ENCODE assay signal across 8 cellular contexts in genomic region chr6:117548797-117549301, GRCh38. TPM values are rescaled to one million over a fixed set of nuclear protein-coding genes. Genes with fewer than 3 reads are reported as not detected.
DNase-seq lines count a peak whose midpoint lies in the region; ATAC-seq lines count a peak whose summit lies in the region.

No MANE protein-coding gene starts in this region.

- H3K4me2 ChIP-seq in BLaER1, result peak overlapping the region; percentile 30

- no peaks in the 10 kb centered on the region for H4K20me1 ChIP-seq in BLaER1

- H3K27ac ChIP-seq in BLaER1, result no peak overlapping the region

- DNase-seq in activated T-cell treated with anti-CD3 and anti-CD28 coated beads, Interleukin-2, amount 50 U/mL, for 4 hours, result no peak
- DNase-seq in left kidney (ENCODE audit: low read depth, low spot score) (peak; percentile 45), NCI-H2081 treated with DMSO at 0.1 percent for 48 hours (lab: John Stamatoyannopoulos, UW) (no peak)

- ATAC-seq in HG03342 (IDR thresholded peaks at IDR 0.05; ENCODE audit: unreplicated experiment) (peak; percentile 41), HG03108 (IDR thresholded peaks at IDR 0.05; ENCODE audit: unreplicated experiment) (no peak), GM21825 (IDR thresholded peaks at IDR 0.05; ENCODE audit: unreplicated experiment) (no peak), GM19324 (IDR thresholded peaks at IDR 0.05; ENCODE audit: low FRiP score, unreplicated experiment) (no peak)
- ATAC-seq in activated T-cell treated with anti-CD3 and anti-CD28 coated beads, Interleukin-2, amount 50 U/mL, for 4 hours, result peak; percentile 66 to 72

- peaks cover 39% of the 10 kb centered on the region for H3K4me1 Mint-ChIP-seq in activated T-cell treated with anti-CD3 and anti-CD28 coated beads, Interleukin-2, amount 50 U/mL, for 4 hours (ENCODE audit: low read depth)

- peaks cover 6% of the 10 kb centered on the region for H3K9me3 ChIP-seq in BLaER1

- H3K4me3 ChIP-seq in BLaER1, result no peak overlapping the region

- H3K36me3 ChIP-seq in BLaER1, result no peaks in the 10 kb centered on the region

- H3K9me3 Mint-ChIP-seq in activated T-cell treated with anti-CD3 and anti-CD28 coated beads, Interleukin-2, amount 50 U/mL, for 4 hours, result no peaks in the 10 kb centered on the region

- no peak overlapping the region for H3K9ac ChIP-seq in BLaER1

- peaks cover 2% of the 10 kb centered on the region for H3K27me3 Mint-ChIP-seq in activated T-cell treated with anti-CD3 and anti-CD28 coated beads, Interleukin-2, amount 50 U/mL, for 4 hours (ENCODE audit: low read depth)

- peaks cover 33% of the 10 kb centered on the region for H3K4me1 ChIP-seq in BLaER1

- peaks cover 6% of the 10 kb centered on the region; the same call in 1 of the 2 replicates for H3K27me3 ChIP-seq in BLaER1

- H3K4me3 Mint-ChIP-seq in activated T-cell treated with anti-CD3 and anti-CD28 coated beads, Interleukin-2, amount 50 U/mL, for 4 hours, result peak overlapping the region; percentile 78

- no peaks in the 10 kb centered on the region for H3K36me3 Mint-ChIP-seq in activated T-cell treated with anti-CD3 and anti-CD28 coated beads, Interleukin-2, amount 50 U/mL, for 4 hours (ENCODE audit: insufficient read depth)

RNA-seq across cellular contexts. Expression of gene GOPC, which starts 53.5 kb away (rescaled TPM):
- total RNA-seq in activated T-cell treated with anti-CD3 and anti-CD28 coated beads, Interleukin-2, amount 50 U/mL, for 4 hours, result 10 to 100 TPM; 20.7 to 21.3 (median 20.9) TPM

Comparison
In these comparisons a context has a peak if more than half of its experiments do, and no peak if none do; other contexts are left out.
1. ATAC-seq: peak in HG03342 (single experiment) and activated T-cell treated with anti-CD3 and anti-CD28 coated beads, Interleukin-2, amount 50 U/mL, for 4 hours (2 of 2); none in HG03108 (single experiment), GM21825 (single experiment) and GM19324 (single experiment).